1 cellular context compared by ENCODE assay signal in the genomic region with DNA sequence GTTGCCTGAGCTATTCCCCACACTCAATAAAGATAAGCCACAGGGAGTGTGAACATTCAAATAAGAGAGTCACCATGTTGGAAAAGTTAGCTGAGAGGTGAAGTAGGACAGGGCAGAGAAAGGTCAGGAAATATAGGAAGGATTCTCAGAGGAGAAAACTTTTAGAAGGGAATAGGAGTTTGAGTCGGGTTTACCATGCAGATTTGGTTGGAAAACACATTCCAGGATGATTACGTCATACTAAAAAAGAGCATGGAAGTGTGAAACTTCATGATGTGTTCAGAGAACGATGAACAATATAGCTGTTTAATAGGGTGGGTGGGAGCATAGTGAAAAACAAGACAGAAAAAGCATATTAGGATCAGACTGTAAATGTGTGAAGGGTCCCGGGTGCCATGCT.
TF ChIP-seq lines count a peak whose summit lies in the region.

No MANE protein-coding gene starts in this region.

TF ChIP-seq in GM23338, 12 proteins besides CTCF, POLR2A, EP300 and RAD21:
- TF ChIP-seq, protein P1, sequence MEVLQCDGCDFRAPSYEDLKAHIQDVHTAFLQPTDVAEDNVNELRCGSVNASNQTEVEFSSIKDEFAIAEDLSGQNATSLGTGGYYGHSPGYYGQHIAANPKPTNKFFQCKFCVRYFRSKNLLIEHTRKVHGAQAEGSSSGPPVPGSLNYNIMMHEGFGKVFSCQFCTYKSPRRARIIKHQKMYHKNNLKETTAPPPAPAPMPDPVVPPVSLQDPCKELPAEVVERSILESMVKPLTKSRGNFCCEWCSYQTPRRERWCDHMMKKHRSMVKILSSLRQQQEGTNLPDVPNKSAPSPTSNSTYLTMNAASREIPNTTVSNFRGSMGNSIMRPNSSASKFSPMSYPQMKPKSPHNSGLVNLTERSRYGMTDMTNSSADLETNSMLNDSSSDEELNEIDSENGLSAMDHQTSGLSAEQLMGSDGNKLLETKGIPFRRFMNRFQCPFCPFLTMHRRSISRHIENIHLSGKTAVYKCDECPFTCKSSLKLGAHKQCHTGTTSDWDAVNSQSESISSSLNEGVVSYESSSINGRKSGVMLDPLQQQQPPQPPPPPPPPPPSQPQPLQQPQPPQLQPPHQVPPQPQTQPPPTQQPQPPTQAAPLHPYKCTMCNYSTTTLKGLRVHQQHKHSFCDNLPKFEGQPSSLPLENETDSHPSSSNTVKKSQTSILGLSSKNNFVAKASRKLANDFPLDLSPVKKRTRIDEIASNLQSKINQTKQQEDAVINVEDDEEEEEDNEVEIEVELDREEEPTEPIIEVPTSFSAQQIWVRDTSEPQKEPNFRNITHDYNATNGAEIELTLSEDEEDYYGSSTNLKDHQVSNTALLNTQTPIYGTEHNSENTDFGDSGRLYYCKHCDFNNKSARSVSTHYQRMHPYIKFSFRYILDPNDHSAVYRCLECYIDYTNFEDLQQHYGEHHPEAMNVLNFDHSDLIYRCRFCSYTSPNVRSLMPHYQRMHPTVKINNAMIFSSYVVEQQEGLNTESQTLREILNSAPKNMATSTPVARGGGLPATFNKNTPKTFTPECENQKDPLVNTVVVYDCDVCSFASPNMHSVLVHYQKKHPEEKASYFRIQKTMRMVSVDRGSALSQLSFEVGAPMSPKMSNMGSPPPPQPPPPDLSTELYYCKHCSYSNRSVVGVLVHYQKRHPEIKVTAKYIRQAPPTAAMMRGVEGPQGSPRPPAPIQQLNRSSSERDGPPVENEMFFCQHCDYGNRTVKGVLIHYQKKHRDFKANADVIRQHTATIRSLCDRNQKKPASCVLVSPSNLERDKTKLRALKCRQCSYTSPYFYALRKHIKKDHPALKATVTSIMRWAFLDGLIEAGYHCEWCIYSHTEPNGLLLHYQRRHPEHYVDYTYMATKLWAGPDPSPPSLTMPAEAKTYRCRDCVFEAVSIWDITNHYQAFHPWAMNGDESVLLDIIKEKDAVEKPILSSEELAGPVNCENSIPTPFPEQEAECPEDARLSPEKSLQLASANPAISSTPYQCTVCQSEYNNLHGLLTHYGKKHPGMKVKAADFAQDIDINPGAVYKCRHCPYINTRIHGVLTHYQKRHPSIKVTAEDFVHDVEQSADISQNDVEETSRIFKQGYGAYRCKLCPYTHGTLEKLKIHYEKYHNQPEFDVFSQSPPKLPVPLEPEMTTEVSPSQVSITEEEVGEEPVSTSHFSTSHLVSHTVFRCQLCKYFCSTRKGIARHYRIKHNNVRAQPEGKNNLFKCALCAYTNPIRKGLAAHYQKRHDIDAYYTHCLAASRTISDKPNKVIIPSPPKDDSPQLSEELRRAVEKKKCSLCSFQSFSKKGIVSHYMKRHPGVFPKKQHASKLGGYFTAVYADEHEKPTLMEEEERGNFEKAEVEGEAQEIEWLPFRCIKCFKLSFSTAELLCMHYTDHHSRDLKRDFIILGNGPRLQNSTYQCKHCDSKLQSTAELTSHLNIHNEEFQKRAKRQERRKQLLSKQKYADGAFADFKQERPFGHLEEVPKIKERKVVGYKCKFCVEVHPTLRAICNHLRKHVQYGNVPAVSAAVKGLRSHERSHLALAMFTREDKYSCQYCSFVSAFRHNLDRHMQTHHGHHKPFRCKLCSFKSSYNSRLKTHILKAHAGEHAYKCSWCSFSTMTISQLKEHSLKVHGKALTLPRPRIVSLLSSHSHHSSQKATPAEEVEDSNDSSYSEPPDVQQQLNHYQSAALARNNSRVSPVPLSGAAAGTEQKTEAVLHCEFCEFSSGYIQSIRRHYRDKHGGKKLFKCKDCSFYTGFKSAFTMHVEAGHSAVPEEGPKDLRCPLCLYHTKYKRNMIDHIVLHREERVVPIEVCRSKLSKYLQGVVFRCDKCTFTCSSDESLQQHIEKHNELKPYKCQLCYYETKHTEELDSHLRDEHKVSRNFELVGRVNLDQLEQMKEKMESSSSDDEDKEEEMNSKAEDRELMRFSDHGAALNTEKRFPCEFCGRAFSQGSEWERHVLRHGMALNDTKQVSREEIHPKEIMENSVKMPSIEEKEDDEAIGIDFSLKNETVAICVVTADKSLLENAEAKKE (CRISPR knock-in tag; IDR thresholded peaks at IDR 0.05), result no peak
- no peak for TF ChIP-seq EZH2phosphoT487 (IDR thresholded peaks at IDR 0.05; ENCODE audit: unreplicated experiment)
- no peak for TF ChIP-seq NANOG (IDR thresholded peaks at IDR 0.05; ENCODE audit: borderline replicate concordance)
